2 cellular contexts compared by ENCODE assay signal in the genomic region with DNA sequence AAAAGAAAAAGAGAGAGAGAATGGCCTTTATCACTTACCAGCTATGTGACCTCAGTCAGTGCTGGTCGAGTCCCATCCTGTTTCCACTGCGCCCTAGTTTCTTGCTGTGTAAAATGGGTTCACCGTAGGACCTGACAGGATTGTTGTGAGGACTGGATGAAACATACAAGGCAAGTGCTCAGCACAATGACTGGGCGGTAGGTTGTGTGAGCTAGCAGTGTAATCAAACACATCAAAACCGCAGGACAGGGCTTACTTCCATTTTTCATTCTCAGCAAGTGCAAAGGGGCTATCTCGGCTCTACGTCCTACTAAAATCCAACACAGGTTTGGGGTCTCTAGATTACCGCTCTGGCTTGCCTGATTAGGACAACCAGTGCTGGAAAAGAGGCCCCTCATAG.
TF ChIP-seq lines count a peak whose summit lies in the region.

No MANE protein-coding gene starts in this region.

TF ChIP-seq in GM12878, 131 proteins besides CTCF, POLR2A, EP300 and RAD21:
- TF ChIP-seq SREBF2 (IDR thresholded peaks at IDR 0.05; ENCODE audit: low read length) (no peak), RUNX3 (IDR thresholded peaks at IDR 0.05; ENCODE audit: low read length) (peak; percentile 50), SMARCA5 (IDR thresholded peaks at IDR 0.05) (no peak), FOS (IDR thresholded peaks at IDR 0.05; ENCODE audit: borderline replicate concordance, extremely low read depth, insufficient read length) (no peak)
TF ChIP-seq in GM12878: peak in this region for 1.

TF ChIP-seq in HepG2, 621 proteins besides CTCF, POLR2A, EP300 and RAD21:
- TF ChIP-seq ZSCAN31 (CRISPR knock-in tag; IDR thresholded peaks at IDR 0.05; ENCODE audit: low read depth), result no peak
- no peak for TF ChIP-seq ZNF44 (CRISPR knock-in tag; IDR thresholded peaks at IDR 0.05)
- TF ChIP-seq ZNF629 (CRISPR knock-in tag; conservative IDR thresholded peaks at IDR 0.05), result 0 out of 2 replicates have a peak, but pooled peaks have one; percentile 22
- TF ChIP-seq SMARCC2 (IDR thresholded peaks at IDR 0.05), result no peak
- TF ChIP-seq ZNF605 (CRISPR knock-in tag; IDR thresholded peaks at IDR 0.05), result 0 out of 2 replicates have a peak, but pooled peaks have one; percentile 26
- no peak for TF ChIP-seq ZNF326 (CRISPR knock-in tag; IDR thresholded peaks at IDR 0.05; ENCODE audit: borderline replicate concordance)
- TF ChIP-seq, protein P1, sequence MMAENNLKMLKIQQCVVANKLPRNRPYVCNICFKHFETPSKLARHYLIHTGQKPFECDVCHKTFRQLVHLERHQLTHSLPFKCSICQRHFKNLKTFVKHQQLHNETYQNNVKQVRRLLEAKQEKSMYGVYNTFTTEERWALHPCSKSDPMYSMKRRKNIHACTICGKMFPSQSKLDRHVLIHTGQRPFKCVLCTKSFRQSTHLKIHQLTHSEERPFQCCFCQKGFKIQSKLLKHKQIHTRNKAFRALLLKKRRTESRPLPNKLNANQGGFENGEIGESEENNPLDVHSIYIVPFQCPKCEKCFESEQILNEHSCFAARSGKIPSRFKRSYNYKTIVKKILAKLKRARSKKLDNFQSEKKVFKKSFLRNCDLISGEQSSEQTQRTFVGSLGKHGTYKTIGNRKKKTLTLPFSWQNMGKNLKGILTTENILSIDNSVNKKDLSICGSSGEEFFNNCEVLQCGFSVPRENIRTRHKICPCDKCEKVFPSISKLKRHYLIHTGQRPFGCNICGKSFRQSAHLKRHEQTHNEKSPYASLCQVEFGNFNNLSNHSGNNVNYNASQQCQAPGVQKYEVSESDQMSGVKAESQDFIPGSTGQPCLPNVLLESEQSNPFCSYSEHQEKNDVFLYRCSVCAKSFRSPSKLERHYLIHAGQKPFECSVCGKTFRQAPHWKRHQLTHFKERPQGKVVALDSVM (CRISPR knock-in tag; IDR thresholded peaks at IDR 0.05), result 0 out of 2 replicates have a peak, but pooled peaks have one; percentile 10
- TF ChIP-seq, protein P2, sequence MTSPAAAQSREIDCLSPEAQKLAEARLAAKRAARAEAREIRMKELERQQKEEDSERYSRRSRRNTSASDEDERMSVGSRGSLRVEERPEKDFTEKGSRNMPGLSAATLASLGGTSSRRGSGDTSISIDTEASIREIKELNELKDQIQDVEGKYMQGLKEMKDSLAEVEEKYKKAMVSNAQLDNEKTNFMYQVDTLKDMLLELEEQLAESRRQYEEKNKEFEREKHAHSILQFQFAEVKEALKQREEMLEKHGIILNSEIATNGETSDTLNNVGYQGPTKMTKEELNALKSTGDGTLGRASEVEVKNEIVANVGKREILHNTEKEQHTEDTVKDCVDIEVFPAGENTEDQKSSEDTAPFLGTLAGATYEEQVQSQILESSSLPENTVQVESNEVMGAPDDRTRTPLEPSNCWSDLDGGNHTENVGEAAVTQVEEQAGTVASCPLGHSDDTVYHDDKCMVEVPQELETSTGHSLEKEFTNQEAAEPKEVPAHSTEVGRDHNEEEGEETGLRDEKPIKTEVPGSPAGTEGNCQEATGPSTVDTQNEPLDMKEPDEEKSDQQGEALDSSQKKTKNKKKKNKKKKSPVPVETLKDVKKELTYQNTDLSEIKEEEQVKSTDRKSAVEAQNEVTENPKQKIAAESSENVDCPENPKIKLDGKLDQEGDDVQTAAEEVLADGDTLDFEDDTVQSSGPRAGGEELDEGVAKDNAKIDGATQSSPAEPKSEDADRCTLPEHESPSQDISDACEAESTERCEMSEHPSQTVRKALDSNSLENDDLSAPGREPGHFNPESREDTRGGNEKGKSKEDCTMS (CRISPR knock-in tag; conservative IDR thresholded peaks at IDR 0.05), result no peak
- no peak for TF ChIP-seq NONO (IDR thresholded peaks at IDR 0.05)
- TF ChIP-seq NONO (CRISPR knock-in tag; conservative IDR thresholded peaks at IDR 0.05), result no peak
- no peak for TF ChIP-seq ZBTB1 (CRISPR knock-in tag; IDR thresholded peaks at IDR 0.05; ENCODE audit: borderline replicate concordance)
- TF ChIP-seq DR1 (CRISPR knock-in tag; IDR thresholded peaks at IDR 0.05), result no peak
- TF ChIP-seq ZNF577 (CRISPR knock-in tag; IDR thresholded peaks at IDR 0.05; ENCODE audit: borderline replicate concordance, low read depth), result no peak
